In the genomic region with DNA sequence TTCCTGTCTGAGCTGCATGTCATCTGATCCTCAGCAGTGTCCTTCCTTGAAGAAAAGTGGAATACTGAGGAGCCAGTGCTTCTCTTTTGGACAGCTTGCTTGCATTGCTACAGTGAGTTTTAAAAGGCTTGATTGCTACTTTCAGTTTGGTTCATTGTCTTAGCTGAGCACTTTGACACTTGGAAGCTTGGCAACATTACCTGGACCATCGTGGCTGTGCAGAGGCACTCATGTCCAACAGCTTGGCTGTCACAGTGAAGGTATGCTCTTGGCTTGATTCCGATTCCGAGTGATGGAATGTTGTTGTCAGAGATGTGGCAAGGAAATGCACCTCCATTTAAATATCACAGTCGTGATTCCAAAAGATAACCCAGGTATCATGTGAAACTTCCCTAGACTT, we compare ENCODE assay signal across 17 cellular contexts.
"Had no signal": no experiment of that assay in that cellular context is flagged by ENCODE, and none has a peak within 500 bp of the region (broad histone marks: within the 10 kb centered on the region; RNA-seq: fewer than 3 reads in every experiment).

No MANE protein-coding gene starts in this region.

- DNase-seq: activated CD4-positive, alpha-beta memory T cell treated with anti-CD3 and anti-CD28 coated beads for 36 hours; activated CD4-positive, alpha-beta T cell treated with anti-CD3 and anti-CD28 coated beads for 48 hours; activated naive CD4-positive, alpha-beta T cell treated with Interleukin-2 at 50 U/mL for 16 hours; activated naive CD8-positive, alpha-beta T cell treated with anti-CD3 and anti-CD28 coated beads, Interleukin-2, amount 10 ng/mL, durations not matched to agents 7 days and 5 days; activated T-cell treated with anti-CD3 and anti-CD28 coated beads, Interleukin-2, amount 50 U/mL, for 48 hours; amygdala; effector CD8-positive, alpha-beta T cell; erythroblast; foreskin keratinocyte; mesenchymal stem cell; nephron progenitor cell; occipital lobe; retina; spleen; stimulated activated CD4-positive, alpha-beta T cell treated with anti-CD3 and anti-CD28 coated beads, Interleukin-4, amount 100 ng/mL, for 24 hours; stimulated activated naive CD8-positive, alpha-beta T cell treated with anti-CD3 and anti-CD28 coated beads, Interleukin-15, Interleukin-2, amounts not matched to agents 100 U/mL and 50 U/mL, for 24 hours had no signal

- H3K36me3 ChIP-seq: spleen had no signal

- H3K4me1 ChIP-seq: foreskin keratinocyte had no signal

- H3K4me3 ChIP-seq: hepatocyte, spleen had no signal

- H3K79me2 ChIP-seq: hepatocyte had no signal

- H3K27ac ChIP-seq: foreskin keratinocyte, hepatocyte, spleen had no signal

- H3K9me3 ChIP-seq: spleen had no signal

- H3K4me2 ChIP-seq: hepatocyte had no signal

- H3K27me3 ChIP-seq: foreskin keratinocyte, hepatocyte, spleen had no signal

- H2AFZ ChIP-seq: hepatocyte had no signal

- ATAC-seq: foreskin keratinocyte; stimulated activated naive CD8-positive, alpha-beta T cell treated with anti-CD3 and anti-CD28 coated beads, Interleukin-15, Interleukin-2, amounts not matched to agents 100 U/mL and 50 U/mL, for 24 hours had no signal
